In the genomic region with DNA sequence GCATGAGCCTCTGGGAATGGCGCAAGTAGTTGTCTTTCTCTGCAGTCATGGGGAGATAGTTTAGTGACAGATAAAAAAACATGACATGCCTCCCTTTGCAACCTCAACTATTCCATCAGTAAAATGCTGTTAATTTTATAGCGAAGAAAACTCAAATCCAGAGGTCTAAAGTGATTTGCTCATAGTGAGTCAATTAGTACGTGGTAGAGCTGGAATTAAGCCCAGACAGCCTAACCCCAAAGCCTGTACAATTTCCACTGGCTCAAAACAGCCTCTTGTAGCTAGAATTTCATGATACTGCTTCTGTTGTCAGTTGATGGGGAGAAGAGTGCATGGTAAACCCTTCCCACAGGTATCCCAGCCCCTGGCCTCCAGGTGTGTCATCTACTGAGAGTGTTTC, we compare ENCODE assay signal across 1 cellular context.
TF ChIP-seq lines count a peak whose summit lies in the region.

No MANE protein-coding gene starts in this region.

TF ChIP-seq in H1, 55 proteins besides CTCF, POLR2A, EP300 and RAD21:
- TF ChIP-seq, protein P1, sequence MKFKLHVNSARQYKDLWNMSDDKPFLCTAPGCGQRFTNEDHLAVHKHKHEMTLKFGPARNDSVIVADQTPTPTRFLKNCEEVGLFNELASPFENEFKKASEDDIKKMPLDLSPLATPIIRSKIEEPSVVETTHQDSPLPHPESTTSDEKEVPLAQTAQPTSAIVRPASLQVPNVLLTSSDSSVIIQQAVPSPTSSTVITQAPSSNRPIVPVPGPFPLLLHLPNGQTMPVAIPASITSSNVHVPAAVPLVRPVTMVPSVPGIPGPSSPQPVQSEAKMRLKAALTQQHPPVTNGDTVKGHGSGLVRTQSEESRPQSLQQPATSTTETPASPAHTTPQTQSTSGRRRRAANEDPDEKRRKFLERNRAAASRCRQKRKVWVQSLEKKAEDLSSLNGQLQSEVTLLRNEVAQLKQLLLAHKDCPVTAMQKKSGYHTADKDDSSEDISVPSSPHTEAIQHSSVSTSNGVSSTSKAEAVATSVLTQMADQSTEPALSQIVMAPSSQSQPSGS (IDR thresholded peaks at IDR 0.05; ENCODE audit: low read length): no peak
- TF ChIP-seq POLR2AphosphoS5 (IDR thresholded peaks at IDR 0.05; ENCODE audit: low read depth, low read length): no peak
